In the genomic region with DNA sequence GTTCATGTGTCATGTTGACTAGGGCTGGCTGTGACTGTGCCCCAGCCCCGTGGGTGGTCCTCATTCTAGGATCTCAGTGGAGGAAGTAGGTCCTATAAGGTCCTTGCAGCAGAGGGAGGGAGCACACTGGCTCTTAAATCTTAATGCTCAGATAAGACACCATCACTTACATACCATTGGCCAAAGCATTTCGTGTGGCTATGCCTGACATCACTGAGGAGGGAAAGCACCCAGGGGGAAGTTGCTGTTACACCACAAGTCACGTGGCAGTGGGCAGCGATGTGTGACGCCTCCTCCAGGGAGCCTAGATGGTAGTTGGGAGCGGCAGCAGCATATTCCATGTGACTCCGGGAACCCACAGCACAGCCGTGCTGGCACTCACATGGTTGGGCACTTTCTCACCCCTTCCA, we compare ENCODE assay signal across 1 cellular context.
TF ChIP-seq lines count a peak whose summit lies in the region.

No MANE protein-coding gene starts in this region.

TF ChIP-seq in GM23338, 12 proteins besides CTCF, POLR2A, EP300 and RAD21 (continued from another document):
- TF ChIP-seq, protein P1, sequence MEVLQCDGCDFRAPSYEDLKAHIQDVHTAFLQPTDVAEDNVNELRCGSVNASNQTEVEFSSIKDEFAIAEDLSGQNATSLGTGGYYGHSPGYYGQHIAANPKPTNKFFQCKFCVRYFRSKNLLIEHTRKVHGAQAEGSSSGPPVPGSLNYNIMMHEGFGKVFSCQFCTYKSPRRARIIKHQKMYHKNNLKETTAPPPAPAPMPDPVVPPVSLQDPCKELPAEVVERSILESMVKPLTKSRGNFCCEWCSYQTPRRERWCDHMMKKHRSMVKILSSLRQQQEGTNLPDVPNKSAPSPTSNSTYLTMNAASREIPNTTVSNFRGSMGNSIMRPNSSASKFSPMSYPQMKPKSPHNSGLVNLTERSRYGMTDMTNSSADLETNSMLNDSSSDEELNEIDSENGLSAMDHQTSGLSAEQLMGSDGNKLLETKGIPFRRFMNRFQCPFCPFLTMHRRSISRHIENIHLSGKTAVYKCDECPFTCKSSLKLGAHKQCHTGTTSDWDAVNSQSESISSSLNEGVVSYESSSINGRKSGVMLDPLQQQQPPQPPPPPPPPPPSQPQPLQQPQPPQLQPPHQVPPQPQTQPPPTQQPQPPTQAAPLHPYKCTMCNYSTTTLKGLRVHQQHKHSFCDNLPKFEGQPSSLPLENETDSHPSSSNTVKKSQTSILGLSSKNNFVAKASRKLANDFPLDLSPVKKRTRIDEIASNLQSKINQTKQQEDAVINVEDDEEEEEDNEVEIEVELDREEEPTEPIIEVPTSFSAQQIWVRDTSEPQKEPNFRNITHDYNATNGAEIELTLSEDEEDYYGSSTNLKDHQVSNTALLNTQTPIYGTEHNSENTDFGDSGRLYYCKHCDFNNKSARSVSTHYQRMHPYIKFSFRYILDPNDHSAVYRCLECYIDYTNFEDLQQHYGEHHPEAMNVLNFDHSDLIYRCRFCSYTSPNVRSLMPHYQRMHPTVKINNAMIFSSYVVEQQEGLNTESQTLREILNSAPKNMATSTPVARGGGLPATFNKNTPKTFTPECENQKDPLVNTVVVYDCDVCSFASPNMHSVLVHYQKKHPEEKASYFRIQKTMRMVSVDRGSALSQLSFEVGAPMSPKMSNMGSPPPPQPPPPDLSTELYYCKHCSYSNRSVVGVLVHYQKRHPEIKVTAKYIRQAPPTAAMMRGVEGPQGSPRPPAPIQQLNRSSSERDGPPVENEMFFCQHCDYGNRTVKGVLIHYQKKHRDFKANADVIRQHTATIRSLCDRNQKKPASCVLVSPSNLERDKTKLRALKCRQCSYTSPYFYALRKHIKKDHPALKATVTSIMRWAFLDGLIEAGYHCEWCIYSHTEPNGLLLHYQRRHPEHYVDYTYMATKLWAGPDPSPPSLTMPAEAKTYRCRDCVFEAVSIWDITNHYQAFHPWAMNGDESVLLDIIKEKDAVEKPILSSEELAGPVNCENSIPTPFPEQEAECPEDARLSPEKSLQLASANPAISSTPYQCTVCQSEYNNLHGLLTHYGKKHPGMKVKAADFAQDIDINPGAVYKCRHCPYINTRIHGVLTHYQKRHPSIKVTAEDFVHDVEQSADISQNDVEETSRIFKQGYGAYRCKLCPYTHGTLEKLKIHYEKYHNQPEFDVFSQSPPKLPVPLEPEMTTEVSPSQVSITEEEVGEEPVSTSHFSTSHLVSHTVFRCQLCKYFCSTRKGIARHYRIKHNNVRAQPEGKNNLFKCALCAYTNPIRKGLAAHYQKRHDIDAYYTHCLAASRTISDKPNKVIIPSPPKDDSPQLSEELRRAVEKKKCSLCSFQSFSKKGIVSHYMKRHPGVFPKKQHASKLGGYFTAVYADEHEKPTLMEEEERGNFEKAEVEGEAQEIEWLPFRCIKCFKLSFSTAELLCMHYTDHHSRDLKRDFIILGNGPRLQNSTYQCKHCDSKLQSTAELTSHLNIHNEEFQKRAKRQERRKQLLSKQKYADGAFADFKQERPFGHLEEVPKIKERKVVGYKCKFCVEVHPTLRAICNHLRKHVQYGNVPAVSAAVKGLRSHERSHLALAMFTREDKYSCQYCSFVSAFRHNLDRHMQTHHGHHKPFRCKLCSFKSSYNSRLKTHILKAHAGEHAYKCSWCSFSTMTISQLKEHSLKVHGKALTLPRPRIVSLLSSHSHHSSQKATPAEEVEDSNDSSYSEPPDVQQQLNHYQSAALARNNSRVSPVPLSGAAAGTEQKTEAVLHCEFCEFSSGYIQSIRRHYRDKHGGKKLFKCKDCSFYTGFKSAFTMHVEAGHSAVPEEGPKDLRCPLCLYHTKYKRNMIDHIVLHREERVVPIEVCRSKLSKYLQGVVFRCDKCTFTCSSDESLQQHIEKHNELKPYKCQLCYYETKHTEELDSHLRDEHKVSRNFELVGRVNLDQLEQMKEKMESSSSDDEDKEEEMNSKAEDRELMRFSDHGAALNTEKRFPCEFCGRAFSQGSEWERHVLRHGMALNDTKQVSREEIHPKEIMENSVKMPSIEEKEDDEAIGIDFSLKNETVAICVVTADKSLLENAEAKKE (CRISPR knock-in tag; IDR thresholded peaks at IDR 0.05): no peak
- no peak for TF ChIP-seq NANOG (IDR thresholded peaks at IDR 0.05; ENCODE audit: borderline replicate concordance)
- no peak for TF ChIP-seq STAT1 (IDR thresholded peaks at IDR 0.05; ENCODE audit: unreplicated experiment)
- TF ChIP-seq, protein P2, sequence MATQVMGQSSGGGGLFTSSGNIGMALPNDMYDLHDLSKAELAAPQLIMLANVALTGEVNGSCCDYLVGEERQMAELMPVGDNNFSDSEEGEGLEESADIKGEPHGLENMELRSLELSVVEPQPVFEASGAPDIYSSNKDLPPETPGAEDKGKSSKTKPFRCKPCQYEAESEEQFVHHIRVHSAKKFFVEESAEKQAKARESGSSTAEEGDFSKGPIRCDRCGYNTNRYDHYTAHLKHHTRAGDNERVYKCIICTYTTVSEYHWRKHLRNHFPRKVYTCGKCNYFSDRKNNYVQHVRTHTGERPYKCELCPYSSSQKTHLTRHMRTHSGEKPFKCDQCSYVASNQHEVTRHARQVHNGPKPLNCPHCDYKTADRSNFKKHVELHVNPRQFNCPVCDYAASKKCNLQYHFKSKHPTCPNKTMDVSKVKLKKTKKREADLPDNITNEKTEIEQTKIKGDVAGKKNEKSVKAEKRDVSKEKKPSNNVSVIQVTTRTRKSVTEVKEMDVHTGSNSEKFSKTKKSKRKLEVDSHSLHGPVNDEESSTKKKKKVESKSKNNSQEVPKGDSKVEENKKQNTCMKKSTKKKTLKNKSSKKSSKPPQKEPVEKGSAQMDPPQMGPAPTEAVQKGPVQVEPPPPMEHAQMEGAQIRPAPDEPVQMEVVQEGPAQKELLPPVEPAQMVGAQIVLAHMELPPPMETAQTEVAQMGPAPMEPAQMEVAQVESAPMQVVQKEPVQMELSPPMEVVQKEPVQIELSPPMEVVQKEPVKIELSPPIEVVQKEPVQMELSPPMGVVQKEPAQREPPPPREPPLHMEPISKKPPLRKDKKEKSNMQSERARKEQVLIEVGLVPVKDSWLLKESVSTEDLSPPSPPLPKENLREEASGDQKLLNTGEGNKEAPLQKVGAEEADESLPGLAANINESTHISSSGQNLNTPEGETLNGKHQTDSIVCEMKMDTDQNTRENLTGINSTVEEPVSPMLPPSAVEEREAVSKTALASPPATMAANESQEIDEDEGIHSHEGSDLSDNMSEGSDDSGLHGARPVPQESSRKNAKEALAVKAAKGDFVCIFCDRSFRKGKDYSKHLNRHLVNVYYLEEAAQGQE (IDR thresholded peaks at IDR 0.05; ENCODE audit: unreplicated experiment): no peak
- no peak for TF ChIP-seq EZH2 (IDR thresholded peaks at IDR 0.05; ENCODE audit: low read depth, unreplicated experiment)
- TF ChIP-seq EZH2phosphoT487 (IDR thresholded peaks at IDR 0.05; ENCODE audit: unreplicated experiment): no peak
- no peak for TF ChIP-seq JUNB (IDR thresholded peaks at IDR 0.05; ENCODE audit: unreplicated experiment)
